ENCODE assay signal across 9 cellular contexts in the genomic region with DNA sequence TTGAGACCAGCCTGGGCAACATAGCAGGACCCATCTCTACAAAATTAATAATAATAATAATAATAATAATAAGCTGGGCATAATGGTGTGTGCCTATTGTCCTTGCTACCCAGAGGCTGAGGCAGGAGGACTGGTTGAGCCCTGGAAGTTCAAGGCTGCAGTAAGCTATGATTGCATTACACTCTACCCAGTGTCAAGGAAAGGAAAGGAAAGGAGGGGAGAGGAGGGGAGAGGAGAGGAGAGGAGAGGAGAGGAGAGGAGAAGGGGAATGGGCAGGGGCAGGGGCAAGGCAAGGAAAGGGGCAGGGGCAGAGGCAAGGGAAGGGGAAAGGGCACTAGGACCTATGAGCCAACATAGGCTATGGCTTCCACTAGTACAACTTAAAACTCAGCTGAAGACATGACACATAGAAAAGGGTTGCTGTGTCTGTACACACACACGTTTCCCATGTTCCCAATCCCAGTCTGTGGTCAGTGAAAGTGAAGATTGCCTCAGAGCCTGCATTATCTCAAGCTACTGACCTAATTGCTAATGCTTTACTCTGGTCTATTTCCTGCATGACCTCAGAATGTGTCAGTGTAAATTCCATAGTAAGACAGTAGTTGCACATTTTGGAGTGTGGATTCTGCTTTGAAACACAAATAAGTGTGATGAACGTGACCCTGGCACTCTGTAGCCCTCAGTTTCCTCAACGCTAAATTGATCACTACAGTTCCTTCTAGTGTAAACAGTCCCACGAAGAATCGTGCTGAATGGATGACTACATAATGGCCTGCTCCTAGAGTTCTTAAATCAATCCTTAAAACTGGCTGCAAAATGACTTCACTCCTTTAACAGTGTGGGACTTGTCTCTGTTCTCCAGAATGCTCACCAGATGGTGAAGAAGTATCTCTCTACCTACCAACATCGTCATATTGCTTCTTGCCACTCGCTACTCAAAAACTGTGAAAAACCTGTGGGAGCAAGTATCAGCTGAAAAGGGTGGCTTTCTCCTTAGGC.
A peak's percentile ranks its signal among the peaks of the same experiment; 100 is the strongest.
DNase-seq lines count a peak whose midpoint lies in the region; ATAC-seq lines count a peak whose summit lies in the region.
"Had no signal": no experiment of that assay in that cellular context is flagged by ENCODE, and none has a peak within 500 bp of the region (broad histone marks: within the 10 kb centered on the region; RNA-seq: fewer than 3 reads in every experiment).

No MANE protein-coding gene starts in this region.

- ATAC-seq in GM18858 (IDR thresholded peaks at IDR 0.05; ENCODE audit: unreplicated experiment): no peak
- no peak for ATAC-seq in GM19351 (IDR thresholded peaks at IDR 0.05; ENCODE audit: unreplicated experiment)

- no peaks in the 10 kb centered on the region for H3K4me1 ChIP-seq in CD4-positive, alpha-beta memory T cell (ENCODE audit: insufficient read depth, low read length)

- H3K27ac Mint-ChIP-seq in CD4-positive, alpha-beta memory T cell: peak overlapping the region in 2 of 7 donors; percentile 4 to 23

- H3K36me3 ChIP-seq in CD4-positive, alpha-beta memory T cell (ENCODE audit: insufficient read depth, low read length): no peaks in the 10 kb centered on the region

- POLR2A ChIA-PET in CD4-positive, alpha-beta memory T cell (lab: Charles Lee; ENCODE audit: partially characterized antibody): no interaction called here

- DNase-seq in ACHN (peak; percentile 80), M059J (ENCODE audit: low read depth) (peak; percentile 90), epithelial cell of prostate (ENCODE audit: low read depth, low spot score) (peak; percentile 93), lung microvascular endothelial cell (ENCODE audit: low read depth in 2 of 2) (peak; percentile 13 to 92), NCI-H345 (lab: John Stamatoyannopoulos, UW) (no peak)
- DNase-seq in CD4-positive, alpha-beta memory T cell: no peak

- no peaks in the 10 kb centered on the region for H3K4me1 Mint-ChIP-seq in CD4-positive, alpha-beta memory T cell

- H3K36me3 Mint-ChIP-seq in CD4-positive, alpha-beta memory T cell: no peaks in the 10 kb centered on the region

- H3K27me3 Mint-ChIP-seq in CD4-positive, alpha-beta memory T cell: peaks cover 1% of the 10 kb centered on the region in 2 donors

- H3K27ac ChIP-seq in epithelial cell of prostate: peak overlapping the region; percentile 9
- no peak overlapping the region for H3K27ac ChIP-seq in CD4-positive, alpha-beta memory T cell (ENCODE audit: low read depth, low read length)
- H3K27ac ChIP-seq: C4-2B had no signal

- no peaks in the 10 kb centered on the region for H3K9me3 Mint-ChIP-seq in CD4-positive, alpha-beta memory T cell

- CTCF ChIA-PET in CD4-positive, alpha-beta memory T cell (lab: Charles Lee; ENCODE audit: partially characterized antibody): no interaction called here

- no peak overlapping the region for H3K4me3 Mint-ChIP-seq in CD4-positive, alpha-beta memory T cell

- H3K4me3 ChIP-seq in CD4-positive, alpha-beta memory T cell (ENCODE audit: low read length in 2 of 2): no peak overlapping the region

- in situ Hi-C loops in ACHN (cut with HindIII; ENCODE audit: low pct_ligation_motif_present, low pct_unique_long_range_greater_than_20kb, low sequenced_read_pairs): no loop called here

- H3K27me3 ChIP-seq in CD4-positive, alpha-beta memory T cell (ENCODE audit: insufficient read depth, low read length): no peaks in the 10 kb centered on the region

- no peaks in the 10 kb centered on the region for H3K9me3 ChIP-seq in CD4-positive, alpha-beta memory T cell (ENCODE audit: control insufficient read depth in 1 of 2, low read length in 2 of 2)

- intact Hi-C loops in CD4-positive, alpha-beta memory T cell (cut with micrococcal nuclease): loop anchor here (2.0 to 10.0 kb wide), 2 partner anchors 13 to 45 kb away; no protein-coding TSS in a partner anchor

Comparison
In these comparisons a context has a peak if more than half of its experiments do, and no peak if none do; other contexts are left out.
1. DNase-seq: peak in ACHN (single experiment), M059J (single experiment), epithelial cell of prostate (single experiment) and lung microvascular endothelial cell (2 of 2); none in NCI-H345 (single experiment) and CD4-positive, alpha-beta memory T cell (0 of 5).